In genomic region chr4:111283066-111283677, GRCh38 we compare ENCODE assay signal across 8 cellular contexts.
A peak's percentile ranks its signal among the peaks of the same experiment; 100 is the strongest.
DNase-seq lines count a peak whose midpoint lies in the region; ATAC-seq, FAIRE-seq and TF ChIP-seq lines count a peak whose summit lies in the region.

No MANE protein-coding gene starts in this region.

- no peaks in the 10 kb centered on the region for H3K79me2 ChIP-seq in K562 (ENCODE audit: control insufficient read depth, insufficient read depth, low read length)

- POLR2A ChIA-PET in AG04450 (lab: Yijun Ruan, JAX) (no interaction called here), RWPE1 (lab: Yijun Ruan, JAX; ENCODE audit: low non-redundant PET) (no interaction called here), K562 (lab: Yijun Ruan, JAX) (no interaction called here)

- H3K4me3 ChIP-seq in AG04450 (ENCODE audit: low read depth, low read length) (no peak overlapping the region), GM12875 (ENCODE audit: low read depth, low read length) (no peak overlapping the region), K562 (no peak overlapping the region)

- H3K9me1 ChIP-seq in K562 (ENCODE audit: control insufficient read depth, insufficient read depth, low read length) = no peaks in the 10 kb centered on the region

- H3K9me3 ChIP-seq in AG04450 (ENCODE audit: control insufficient read depth, insufficient read depth, low read length) (no peaks in the 10 kb centered on the region), K562 (replicated peaks; ENCODE audit: control insufficient read depth, insufficient read depth, low read depth, low read length) (no peaks in the 10 kb centered on the region; the same call in 1 of the 2 replicates)

- H3K36me3 ChIP-seq in K562 (ENCODE audit: control insufficient read depth, insufficient read depth, low read length) = no peaks in the 10 kb centered on the region

- no peaks in the 10 kb centered on the region for H4K20me1 ChIP-seq in K562 (replicated peaks; ENCODE audit: control insufficient read depth, insufficient read depth, low read length)

- WGBS in K562 (ENCODE audit: insufficient coverage, low coverage, missing lambda C conversion rate) = 8% methylated on average over 7 of the region's 7 CpGs

- TF ChIP-seq RAD21 in K562 (CRISPR knock-in tag; conservative IDR thresholded peaks at IDR 0.05 in 1 of 2, IDR thresholded peaks at IDR 0.05 in 1 of 2) = peak; percentile 20 to 48; a peak in 2 of 4 replicates

- no peak for FAIRE-seq in K562 (lab: Jason Lieb, UNC)

- in situ Hi-C loops in K562 (cut with MboI) = no loop called here

- ATAC-seq in HG03159 (IDR thresholded peaks at IDR 0.05; ENCODE audit: unreplicated experiment) (peak; percentile 88), K562 (no peak), GM21825 (IDR thresholded peaks at IDR 0.05; ENCODE audit: unreplicated experiment) (no peak)

- no peak for TF ChIP-seq EP300 in K562 (IDR thresholded peaks at IDR 0.05; ENCODE audit: low read length)

- DNase-seq in AG04450 (ENCODE audit: low read depth, low spot score) (peak; percentile 15), RWPE1 (ENCODE audit: low spot score) (peak; percentile 21), K562 (ENCODE audit: extremely low read depth in 1 of 4, low spot score in 3 of 4) (peak; percentile 25 to 46 (median 40)), kidney tubule cell (ENCODE audit: low spot score) (peak; percentile 55)
- DNase-seq in stimulated activated CD8-positive, alpha-beta memory T cell treated with anti-CD3 and anti-CD28 coated beads, Interleukin-4, amount 100 ng/mL, for 48 hours = peak; percentile 74

- no peaks in the 10 kb centered on the region for H3K4me1 ChIP-seq in K562 (replicated peaks in 1 of 2; ENCODE audit: control insufficient read depth in 2 of 2, insufficient read depth in 2 of 2, low read length in 2 of 2)

- peak; percentile 90 for TF ChIP-seq CTCF in AG04450 (IDR thresholded peaks at IDR 0.05; ENCODE audit: low read depth, low read length)
- TF ChIP-seq CTCF in GM12875 (IDR thresholded peaks at IDR 0.05; ENCODE audit: borderline replicate concordance, insufficient read depth, low read depth, low read length) = peak; percentile 71
- peak; percentile 86 for TF ChIP-seq CTCF in RWPE1 (conservative IDR thresholded peaks at IDR 0.05; ENCODE audit: low read depth)
- peak; percentile 52 to 74 (median 63) for TF ChIP-seq CTCF in K562 (IDR thresholded peaks at IDR 0.05 in 2 of 3, conservative IDR thresholded peaks at IDR 0.05 in 1 of 3; ENCODE audit: insufficient read depth in 2 of 3, low read depth in 1 of 3, low read length in 3 of 3)

- H2AFZ ChIP-seq in K562 (ENCODE audit: low read depth, low read length) = no peak overlapping the region

- H3K27me3 ChIP-seq in AG04450 (ENCODE audit: control insufficient read depth, insufficient read depth, low read length) = no peaks in the 10 kb centered on the region
- no peaks in the 10 kb centered on the region for H3K27me3 ChIP-seq in K562 (ENCODE audit: control insufficient read depth in 2 of 2, insufficient read depth in 2 of 2, low read length in 2 of 2)

- TF ChIP-seq POLR2A in K562 (conservative IDR thresholded peaks at IDR 0.05) = no peak

- BruUV-seq in K562 (replicated peaks; lab: Mats Ljungman, UMichigan) = no TSS peak

- no peak overlapping the region for H3K4me2 ChIP-seq in K562 (ENCODE audit: insufficient read depth, low read length)

- H3K27ac ChIP-seq in AG04450 (ENCODE audit: low read depth, low read length) (no peak overlapping the region), RWPE1 (no peak overlapping the region), K562 (ENCODE audit: extremely low read depth, low read depth, low read length) (no peak overlapping the region)

- CTCF ChIA-PET in AG04450 (lab: Charles Lee) (interaction anchor here (0.5 to 2.3 kb wide), 15 partner anchors 15 to 662 kb away, joined by 3 to 13 read pairs (median 4); no protein-coding TSS in a partner anchor), RWPE1 (lab: Yijun Ruan, JAX) (interaction anchor here (0.5 to 1.1 kb wide), 9 partner anchors 13 to 1360 kb away, joined by 3 to 6 read pairs (median 3); no protein-coding TSS in a partner anchor), K562 (lab: Yijun Ruan, JAX; ENCODE audit: low intra/inter-chr PET ratio) (no interaction called here)

- intact Hi-C loops in K562 (cut with micrococcal nuclease) = loop anchor here (5.0 to 10.0 kb wide), 2 partner anchors 448 to 651 kb away; no protein-coding TSS in a partner anchor

- H3K9ac ChIP-seq in K562 (ENCODE audit: insufficient read depth in 1 of 2, low read depth in 2 of 2, low read length in 2 of 2) = no peak overlapping the region

TF ChIP-seq in K562, 482 proteins besides CTCF, POLR2A, EP300 and RAD21:
- TF ChIP-seq HNRNPLL (IDR thresholded peaks at IDR 0.05; ENCODE audit: low read depth, low read length, poor library complexity, severe bottlenecking) (no peak), ZFPM2 (CRISPR knock-in tag; IDR thresholded peaks at IDR 0.05) (no peak), SMC3 (conservative IDR thresholded peaks at IDR 0.05; ENCODE audit: insufficient read depth, low read depth, low read length) (peak; percentile 39; the same call in 1 of the 2 replicates), HMBOX1 (IDR thresholded peaks at IDR 0.05) (no peak)

Comparison
In these comparisons a context has a peak if more than half of its experiments do, and no peak if none do; other contexts are left out.
1. DNase-seq: peak in every context shown above with its lines; median percentile 74 in stimulated activated CD8-positive, alpha-beta memory T cell treated with anti-CD3 and anti-CD28 coated beads, Interleukin-4, amount 100 ng/mL, for 48 hours; 55 in kidney tubule cell; 40 in K562; 21 in RWPE1; 15 in AG04450.